In genomic region chr1:203823306-203823705, GRCh38 we compare ENCODE assay signal across 18 cellular contexts. TPM values are rescaled to one million over a fixed set of nuclear protein-coding genes. Genes with fewer than 3 reads are reported as not detected.
"Had no signal": no experiment of that assay in that cellular context is flagged by ENCODE, and none has a peak within 500 bp of the region (broad histone marks: within the 10 kb centered on the region; RNA-seq: fewer than 3 reads in every experiment).

No MANE protein-coding gene starts in this region.

- H3K4me3 ChIP-seq: heart left ventricle, left lung, upper lobe of left lung had no signal

- DNase-seq: activated CD4-positive, alpha-beta memory T cell treated with anti-CD3 and anti-CD28 coated beads, Interleukin-2, amount 10 ng/mL, durations not matched to agents 7 days and 5 days; activated CD4-positive, alpha-beta T cell treated with anti-CD3 and anti-CD28 coated beads for 36 hours; activated naive CD4-positive, alpha-beta T cell treated with Interleukin-2 at 50 U/mL for 16 hours; central memory CD4-positive, alpha-beta T cell; cortex of kidney; effector CD8-positive, alpha-beta T cell; foreskin keratinocyte; heart left ventricle; left lung; mesendoderm; stimulated activated CD4-positive, alpha-beta T cell treated with anti-CD3 and anti-CD28 coated beads, Interleukin-12 subunit alpha, Interleukin-12 subunit beta, amount 100 ng/mL, for 4 hours; stimulated activated naive CD8-positive, alpha-beta T cell treated with anti-CD3 and anti-CD28 coated beads, Interleukin-15, Interleukin-2, amounts not matched to agents 100 U/mL and 50 U/mL, for 24 hours; T1000; upper lobe of left lung had no signal

- ATAC-seq: activated CD4-positive, alpha-beta T cell treated with anti-CD3 and anti-CD28 coated beads for 36 hours; foreskin keratinocyte; left lung; stimulated activated naive CD8-positive, alpha-beta T cell treated with anti-CD3 and anti-CD28 coated beads, Interleukin-15, Interleukin-2, amounts not matched to agents 100 U/mL and 50 U/mL, for 24 hours had no signal

- H3K27me3 ChIP-seq: foreskin keratinocyte, heart left ventricle, left lung, upper lobe of left lung had no signal

- H3K4me1 ChIP-seq: foreskin keratinocyte, heart left ventricle, left lung, upper lobe of left lung had no signal

- H3K9me3 ChIP-seq: heart left ventricle, left lung, upper lobe of left lung had no signal

- H3K27ac ChIP-seq: foreskin keratinocyte, heart left ventricle, left lung, upper lobe of left lung, VCaP had no signal

RNA-seq across cellular contexts. Expression of gene LAX1, which starts 58.3 kb away (rescaled TPM):
- total RNA-seq: neural crest cell, osteocyte, temporal lobe had no signal
